21 cellular contexts compared by ENCODE assay signal in genomic region chr13:23678768-23679167, GRCh38.
DNase-seq lines count a peak whose midpoint lies in the region; ATAC-seq, FAIRE-seq and TF ChIP-seq lines count a peak whose summit lies in the region.
"Had no signal": no experiment of that assay in that cellular context is flagged by ENCODE, and none has a peak within 500 bp of the region (broad histone marks: within the 10 kb centered on the region; RNA-seq: fewer than 3 reads in every experiment).

No MANE protein-coding gene starts in this region.

- 0 out of 2 replicates have a peak overlapping the region, but pooled peaks have one; percentile 19 for H3K9ac ChIP-seq in IMR-90 (ENCODE audit: low read depth, low read length)
- no peak overlapping the region for H3K9ac ChIP-seq in GM12878 (ENCODE audit: control insufficient read depth, insufficient read depth, low read length)
- H3K9ac ChIP-seq: parathyroid adenoma had no signal

- WGBS in IMR-90 (ENCODE audit: extremely low coverage in 2 of 2, insufficient read length in 1 of 2), 2 experiments, result no CpG with 5 or more reads among the region's 3 CpGs
- 55% methylated on average over 3 of the region's 3 CpGs for WGBS in GM12878 (ENCODE audit: insufficient coverage, insufficient replicate concordance, low lambda C conversion rate, missing lambda C conversion rate)
- 57 to 70% (median 62%) methylated on average over 3 of the region's 3 CpGs for WGBS in stomach, 5 donors

- intact Hi-C loops in IMR-90 (cut with micrococcal nuclease) (loop anchor here (5.0 kb wide), 2 partner anchors 74 to 189 kb away; no protein-coding TSS in a partner anchor), GM12878 (cut with micrococcal nuclease; ENCODE audit: unreplicated experiment) (no loop called here), stomach (cut with DNase I; ENCODE audit: low total_unique reads) (no loop called here)

- peak overlapping the region; percentile 61 for H4K91ac ChIP-seq in IMR-90 (ENCODE audit: insufficient read depth, low read depth, low read length)

- dilution Hi-C loops in IMR-90 (cut with HindIII; ENCODE audit: low sequenced_read_pairs, unreplicated experiment), result no loop called here

- H3K79me1 ChIP-seq in IMR-90 (ENCODE audit: low read depth in 1 of 2, low read length in 2 of 2), result peaks cover 0 to 19% of the 10 kb centered on the region in 2 experiments; a peak in 2 of 4 replicates

- TF ChIP-seq POLR2A in IMR-90 (IDR thresholded peaks at IDR 0.05; ENCODE audit: low read depth, low read length) (no peak), GM12878 (IDR thresholded peaks at IDR 0.05; ENCODE audit: low read depth, low read length) (no peak), stomach (IDR thresholded peaks at IDR 0.05) (no peak)

- H3K27me3 ChIP-seq in IMR-90 (ENCODE audit: control insufficient read depth, insufficient read depth, low read length) (no peaks in the 10 kb centered on the region), GM12878 (replicated peaks in 1 of 2; ENCODE audit: control insufficient read depth in 2 of 2, insufficient read depth in 2 of 2, low read length in 1 of 2) (no peaks in the 10 kb centered on the region), stomach (no peaks in the 10 kb centered on the region)
- H3K27me3 ChIP-seq: left lung, suprapubic skin had no signal

- DNase-seq in ACHN (peak; percentile 64), IMR-90 (no peak), GM12878 (ENCODE audit: low read depth, low spot score) (no peak), kidney glomerular epithelial cell (lab: John Stamatoyannopoulos, UW) (peak; percentile 93), stomach (no peak), EL (no peak), NCI-H2029 treated with DMSO at 0.1 percent for 48 hours (lab: John Stamatoyannopoulos, UW) (no peak), WTC11 (ENCODE audit: low spot score) (no peak)
- DNase-seq: effector memory CD4-positive, alpha-beta T cell; H7; left lung; natural killer cell; NCI-H1694; OCI-M1; SHP77; SW 1271 had no signal

- H3K4me2 ChIP-seq in IMR-90 (ENCODE audit: low read depth, low read length), result peak overlapping the region; percentile 19; the same call in 1 of the 2 replicates
- 0 out of 2 replicates have a peak overlapping the region, but pooled peaks have one; percentile 13 for H3K4me2 ChIP-seq in GM12878 (ENCODE audit: control insufficient read depth, insufficient read depth)

- peak overlapping the region; percentile 61; the same call in 1 of the 2 replicates for H3K23ac ChIP-seq in IMR-90 (ENCODE audit: low read depth, low read length)

- peaks cover 13% of the 10 kb centered on the region for H3K9me1 ChIP-seq in IMR-90 (ENCODE audit: insufficient read depth, low read length)

- H3K56ac ChIP-seq in IMR-90 (ENCODE audit: extremely low read depth, insufficient read depth, low read length), result peak overlapping the region; percentile 45; the same call in 1 of the 2 replicates

- no peaks in the 10 kb centered on the region; the same call in 1 of the 2 replicates for H3K27me3 Mint-ChIP-seq in WTC11 (ENCODE audit: low read depth)

- no peak overlapping the region for H3K4me3 Mint-ChIP-seq in WTC11
- H3K4me3 Mint-ChIP-seq: activated naive CD4-positive, alpha-beta T cell treated with anti-CD3 and anti-CD28 coated beads, Interleukin-2, amount 50 U/mL, for 24 hours; natural killer cell had no signal

- TF ChIP-seq CTCF in IMR-90 (conservative IDR thresholded peaks at IDR 0.05; ENCODE audit: low read depth, low read length) (no peak), GM12878 (IDR thresholded peaks at IDR 0.05 in 2 of 3, conservative IDR thresholded peaks at IDR 0.05 in 1 of 3; ENCODE audit: control insufficient read depth in 2 of 3, extremely low read depth in 1 of 3, insufficient read depth in 1 of 3, low read depth in 3 of 3, low read length in 3 of 3) (no peak), stomach (IDR thresholded peaks at IDR 0.05) (no peak), WTC11 (IDR thresholded peaks at IDR 0.05) (no peak)

- H3K36me3 Mint-ChIP-seq in WTC11, result peaks cover 30% of the 10 kb centered on the region
- H3K36me3 Mint-ChIP-seq: activated naive CD4-positive, alpha-beta T cell treated with anti-CD3 and anti-CD28 coated beads, Interleukin-2, amount 50 U/mL, for 24 hours; natural killer cell had no signal

- no TSS peak for BruUV-seq in IMR-90 (replicated peaks; lab: Mats Ljungman, UMichigan)
- no TSS peak for BruUV-seq in GM12878 (replicated peaks; lab: Mats Ljungman, UMichigan)

- H3K4me1 ChIP-seq in IMR-90 (ENCODE audit: control insufficient read depth, insufficient read depth, low read length), result peaks cover 43% of the 10 kb centered on the region
- H3K4me1 ChIP-seq in GM12878 (ENCODE audit: control insufficient read depth, insufficient read depth, low read length), result peaks cover 4% of the 10 kb centered on the region; the same call in 1 of the 2 replicates
- peaks cover 0 to 4% (median 2%) of the 10 kb centered on the region in 4 donors for H3K4me1 ChIP-seq in stomach
- H3K4me1 ChIP-seq: left lung, parathyroid adenoma, suprapubic skin had no signal

- H3K27ac ChIP-seq in IMR-90 (ENCODE audit: insufficient read depth, low read length), result peak overlapping the region; percentile 85
- no peak overlapping the region for H3K27ac ChIP-seq in GM12878 (ENCODE audit: control insufficient read depth, insufficient read depth)
- no peak overlapping the region for H3K27ac ChIP-seq in stomach
- H3K27ac ChIP-seq: C4-2B, left lung, parathyroid adenoma, suprapubic skin had no signal

- H2BK15ac ChIP-seq in IMR-90 (ENCODE audit: low read depth, low read length), result peak overlapping the region; percentile 63

- POLR2A ChIA-PET in IMR-90 (lab: Charles Lee; ENCODE audit: unreplicated experiment), result interaction anchor here (0.5 kb wide), 1 partner anchor 168 kb away, joined by 4 read pairs; no protein-coding TSS in a partner anchor
- POLR2A ChIA-PET in GM12878 (lab: Charles Lee), result interaction anchor here (0.7 to 1.4 kb wide), 2 partner anchors 9 to 10 kb away, joined by 5 to 9 read pairs; no protein-coding TSS in a partner anchor
- POLR2A ChIA-PET in WTC11 (lab: Charles Lee), result no interaction called here

- FAIRE-seq in GM12878 (lab: Jason Lieb, UNC), result no peak
- FAIRE-seq: urothelium cell line had no signal

- H4K5ac ChIP-seq in IMR-90 (ENCODE audit: low read depth, low read length), result peak overlapping the region; percentile 92

- H2BK20ac ChIP-seq in IMR-90 (ENCODE audit: low read depth, low read length), result peak overlapping the region; percentile 88

- H2AFZ ChIP-seq in IMR-90 (replicated peaks; ENCODE audit: low read length, poor library complexity) (no peak overlapping the region), GM12878 (ENCODE audit: control insufficient read depth, low read depth, low read length) (no peak overlapping the region)
- H2AFZ ChIP-seq: parathyroid adenoma had no signal

- peak overlapping the region; percentile 62 to 83; a peak in 3 of 4 replicates for H4K8ac ChIP-seq in IMR-90 (ENCODE audit: low read depth in 2 of 2, low read length in 2 of 2)

- H3K9me3 ChIP-seq in IMR-90 (ENCODE audit: control insufficient read depth, insufficient read depth, low read length), result no peaks in the 10 kb centered on the region
- H3K9me3 ChIP-seq in GM12878 (replicated peaks; ENCODE audit: control insufficient read depth, insufficient read depth, low read length), result no peaks in the 10 kb centered on the region; the same call in 2 of the 3 replicates
- peaks cover 0 to 5% (median 0%) of the 10 kb centered on the region in 4 donors for H3K9me3 ChIP-seq in stomach
- H3K9me3 ChIP-seq: suprapubic skin had no signal

- in situ Hi-C loops in ACHN (cut with HindIII; ENCODE audit: low pct_ligation_motif_present, low pct_unique_long_range_greater_than_20kb, low sequenced_read_pairs) (no loop called here), IMR-90 (cut with MboI; ENCODE audit: low sequenced_read_pairs) (no loop called here), GM12878 (cut with MboI) (no loop called here)

- peak overlapping the region; percentile 13; the same call in 1 of the 2 replicates for H3K14ac ChIP-seq in IMR-90 (replicated peaks; ENCODE audit: low read depth, low read length)

- H3K27ac Mint-ChIP-seq in WTC11, result no peak overlapping the region
- H3K27ac Mint-ChIP-seq: activated naive CD4-positive, alpha-beta T cell treated with anti-CD3 and anti-CD28 coated beads, Interleukin-2, amount 50 U/mL, for 24 hours; natural killer cell had no signal

- peaks cover 59% of the 10 kb centered on the region for H3K9me3 Mint-ChIP-seq in WTC11
- H3K9me3 Mint-ChIP-seq: natural killer cell had no signal

- no peak overlapping the region for H2AK9ac ChIP-seq in IMR-90 (replicated peaks; ENCODE audit: low read depth, low read length, poor library complexity)

- H3K18ac ChIP-seq in IMR-90 (ENCODE audit: low read depth, low read length), result peak overlapping the region; percentile 93

- peak overlapping the region; percentile 92 for H2BK120ac ChIP-seq in IMR-90 (ENCODE audit: low read depth, low read length)

- no peak for TF ChIP-seq RAD21 in IMR-90 (IDR thresholded peaks at IDR 0.05; ENCODE audit: low read length)
- TF ChIP-seq RAD21 in GM12878 (IDR thresholded peaks at IDR 0.05; ENCODE audit: insufficient read depth, low read depth, low read length), result no peak

- CTCF ChIA-PET in IMR-90 (lab: Yijun Ruan, JAX), result interaction anchor here (1.9 kb wide), 1 partner anchor 111 kb away, joined by 4 read pairs; no protein-coding TSS in a partner anchor
- CTCF ChIA-PET in GM12878 (lab: Yijun Ruan, JAX), result no interaction called here
- CTCF ChIA-PET in WTC11 (lab: Charles Lee), result no interaction called here

- no peaks in the 10 kb centered on the region for H3K79me2 ChIP-seq in GM12878 (ENCODE audit: control insufficient read depth, insufficient read depth, low read length)
- H3K79me2 ChIP-seq: parathyroid adenoma had no signal

- H3K4me3 ChIP-seq in IMR-90 (ENCODE audit: insufficient read depth, low read depth, low read length) (no peak overlapping the region), GM12878 (no peak overlapping the region), stomach (no peak overlapping the region)
- H3K4me3 ChIP-seq: left lung, suprapubic skin had no signal

- peak overlapping the region; percentile 82 for H3K4ac ChIP-seq in IMR-90 (ENCODE audit: low read depth, low read length)

- H4K20me1 ChIP-seq in IMR-90 (ENCODE audit: insufficient read depth, low read length) (no peaks in the 10 kb centered on the region), GM12878 (ENCODE audit: control insufficient read depth, insufficient read depth) (no peaks in the 10 kb centered on the region)

- peak overlapping the region; percentile 84 for H2BK5ac ChIP-seq in IMR-90 (ENCODE audit: low read depth, low read length, poor library complexity, severe bottlenecking)

- SMC1A ChIA-PET in GM12878 (lab: Charles Lee; ENCODE audit: uncharacterized antibody, unreplicated experiment), result interaction anchor here (1.0 kb wide), 2 partner anchors 10 to 83 kb away, joined by 3 to 4 read pairs; no protein-coding TSS in a partner anchor

- TF ChIP-seq EP300 in GM12878 (IDR thresholded peaks at IDR 0.05; ENCODE audit: borderline replicate concordance in 1 of 2, control insufficient read depth in 1 of 2, low read depth in 2 of 2, low read length in 2 of 2) (no peak), stomach (IDR thresholded peaks at IDR 0.05) (no peak)

- H2AK5ac ChIP-seq in IMR-90 (ENCODE audit: low read depth, low read length), result peak overlapping the region; percentile 53

- H3K36me3 ChIP-seq in IMR-90 (ENCODE audit: control insufficient read depth, insufficient read depth, low read length), result peaks cover 15% of the 10 kb centered on the region
- H3K36me3 ChIP-seq in GM12878 (ENCODE audit: control insufficient read depth in 2 of 2, insufficient read depth in 2 of 2, low read length in 1 of 2), result peaks cover 0 to 3% of the 10 kb centered on the region in 2 experiments; a peak in 1 of 4 replicates
- H3K36me3 ChIP-seq in stomach, result no peaks in the 10 kb centered on the region
- H3K36me3 ChIP-seq: left lung, suprapubic skin had no signal

- ATAC-seq in IMR-90 (ENCODE audit: low read depth), result no peak
- peak; percentile 86 for ATAC-seq in GM12878
- no peak for ATAC-seq in WTC11
- ATAC-seq: left lung, natural killer cell had no signal

- RAD21 ChIA-PET in GM12878 (lab: Charles Lee; ENCODE audit: unreplicated experiment), result no interaction called here

- H3K4me1 Mint-ChIP-seq in WTC11, result peaks cover 15% of the 10 kb centered on the region

Comparison
In these comparisons a context has a peak if more than half of its experiments do, and no peak if none do; other contexts are left out.
1. DNase-seq: peak in ACHN (single experiment) and kidney glomerular epithelial cell (single experiment); none in IMR-90 (single experiment), GM12878 (single experiment), stomach (single experiment), EL (single experiment), NCI-H2029 treated with DMSO at 0.1 percent for 48 hours (single experiment) and WTC11 (single experiment).